21 cellular contexts compared by ENCODE assay signal in the genomic region with DNA sequence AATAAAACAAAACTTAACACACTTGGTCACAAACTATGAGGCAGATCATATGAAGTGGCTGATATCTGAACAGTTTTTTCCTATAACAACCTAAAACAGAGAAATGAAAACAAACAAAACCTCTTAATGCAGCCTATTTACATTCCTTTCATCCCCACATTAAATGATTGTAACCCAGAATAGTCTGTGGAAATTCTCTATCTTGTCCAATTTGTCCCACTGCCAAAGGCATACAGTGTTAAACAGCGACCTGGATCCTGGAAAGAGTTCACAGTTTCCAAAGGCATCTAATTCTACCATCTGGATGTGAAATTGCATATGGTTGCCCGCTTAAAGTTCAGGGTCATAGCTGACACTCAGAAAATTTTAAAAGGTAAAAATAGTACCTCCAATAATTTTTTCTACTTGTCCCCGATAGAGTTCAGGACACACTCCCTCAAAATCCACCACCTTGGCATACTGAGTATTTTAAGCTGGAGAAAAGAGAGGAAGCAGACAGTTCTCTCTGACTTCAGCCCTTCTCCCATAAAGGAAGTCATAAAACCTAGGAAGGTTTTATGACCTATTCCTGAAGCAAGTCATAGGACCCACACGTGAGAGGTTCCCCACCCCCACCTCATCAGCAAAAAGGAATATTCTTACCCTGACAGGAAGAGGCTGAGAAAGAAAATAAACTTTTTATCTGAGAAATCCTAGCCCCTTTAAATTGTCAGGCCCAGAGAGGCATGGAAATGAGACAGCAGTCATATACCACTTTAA.
A peak's percentile ranks its signal among the peaks of the same experiment; 100 is the strongest.
DNase-seq lines count a peak whose midpoint lies in the region; ATAC-seq, FAIRE-seq and TF ChIP-seq lines count a peak whose summit lies in the region.
"Had no signal": no experiment of that assay in that cellular context is flagged by ENCODE, and none has a peak within 500 bp of the region (broad histone marks: within the 10 kb centered on the region; RNA-seq: fewer than 3 reads in every experiment).

No MANE protein-coding gene starts in this region.

- H3K36me3 ChIP-seq in A673 (ENCODE audit: insufficient read depth, low read length, poor library complexity, severe bottlenecking) (no peaks in the 10 kb centered on the region), endothelial cell of umbilical vein (ENCODE audit: control insufficient read depth in 2 of 2, extremely low read depth in 1 of 2, insufficient read depth in 2 of 2, low read length in 2 of 2) (no peaks in the 10 kb centered on the region), mucosa of descending colon (ENCODE audit: low read depth) (no peaks in the 10 kb centered on the region)

- FAIRE-seq in endothelial cell of umbilical vein (lab: Jason Lieb, UNC), result no peak
- FAIRE-seq: GM12891 had no signal

- no TSS peak for BruUV-seq in A673 (replicated peaks; lab: Mats Ljungman, UMichigan)
- BruUV-seq in endothelial cell of umbilical vein (replicated peaks; lab: Mats Ljungman, UMichigan), result no TSS peak

- peak; percentile 80 for ATAC-seq in mucosa of descending colon
- no peak for ATAC-seq in GM19395 (IDR thresholded peaks at IDR 0.05; ENCODE audit: unreplicated experiment)
- no peak for ATAC-seq in foreskin keratinocyte
- ATAC-seq: PC-3 had no signal

- no peak overlapping the region for H3K4me3 ChIP-seq in A673 (ENCODE audit: low read depth, low read length, poor library complexity, severe bottlenecking)
- no peak overlapping the region for H3K4me3 ChIP-seq in endothelial cell of umbilical vein (replicated peaks in 1 of 3; ENCODE audit: insufficient read depth in 1 of 3, low read depth in 1 of 3, low read length in 3 of 3)
- H3K4me3 ChIP-seq in mucosa of descending colon, result no peak overlapping the region

- H4K20me1 ChIP-seq in endothelial cell of umbilical vein (replicated peaks; ENCODE audit: control insufficient read depth, extremely low read depth, insufficient read depth, low read length), result no peaks in the 10 kb centered on the region

- H3K27ac ChIP-seq in A673 (ENCODE audit: low read depth, low read length, poor library complexity, severe bottlenecking), result no peak overlapping the region
- H3K27ac ChIP-seq in endothelial cell of umbilical vein (ENCODE audit: insufficient read depth, low read depth, low read length), result no peak overlapping the region
- H3K27ac ChIP-seq in foreskin keratinocyte, result no peak overlapping the region
- H3K27ac ChIP-seq: 22Rv1, C4-2B had no signal

- H3K79me2 ChIP-seq in endothelial cell of umbilical vein (ENCODE audit: control insufficient read depth, insufficient read depth, low read length), result no peaks in the 10 kb centered on the region

- no peak overlapping the region for H2AFZ ChIP-seq in endothelial cell of umbilical vein (ENCODE audit: low read depth, low read length)

- POLR2A ChIA-PET in A673 (lab: Charles Lee; ENCODE audit: low non-redundant PET), result no interaction called here
- POLR2A ChIA-PET in endothelial cell of umbilical vein (lab: Charles Lee), result no interaction called here

- H3K27me3 ChIP-seq in A673 (replicated peaks; ENCODE audit: insufficient read depth, low read depth, low read length, poor library complexity) (no peaks in the 10 kb centered on the region), endothelial cell of umbilical vein (ENCODE audit: control insufficient read depth in 2 of 2, insufficient read depth in 2 of 2, low read length in 2 of 2) (no peaks in the 10 kb centered on the region), foreskin keratinocyte (peaks cover 2% of the 10 kb centered on the region)

- no peak for TF ChIP-seq CTCF in A673 (conservative IDR thresholded peaks at IDR 0.05; ENCODE audit: low read depth, low read length)
- no peak for TF ChIP-seq CTCF in endothelial cell of umbilical vein (IDR thresholded peaks at IDR 0.05; ENCODE audit: extremely low read depth in 1 of 2, insufficient read depth in 1 of 2, low read depth in 1 of 2, low read length in 2 of 2)
- no peak for TF ChIP-seq CTCF in mucosa of descending colon (IDR thresholded peaks at IDR 0.05)
- no peak for TF ChIP-seq CTCF in foreskin keratinocyte (conservative IDR thresholded peaks at IDR 0.05)

- no peak overlapping the region for H3K9ac ChIP-seq in endothelial cell of umbilical vein (replicated peaks; ENCODE audit: extremely low read depth, insufficient read depth, low read length)

- intact Hi-C loops in A673 (cut with micrococcal nuclease; ENCODE audit: unreplicated experiment) (no loop called here), endothelial cell of umbilical vein (cut with micrococcal nuclease) (no loop called here), mucosa of descending colon (cut with DNase I, micrococcal nuclease) (no loop called here)

- dilution Hi-C loops in endothelial cell of umbilical vein (cut with MboI; ENCODE audit: extremely low pct_ligation_motif_present, low sequenced_read_pairs), result no loop called here

- no peak for TF ChIP-seq POLR2A in endothelial cell of umbilical vein (IDR thresholded peaks at IDR 0.05; ENCODE audit: low read depth, low read length)

- DNase-seq in A673 (ENCODE audit: low spot score) (peak; percentile 18), LoVo (ENCODE audit: low spot score) (peak; percentile 2), endothelial cell of umbilical vein (ENCODE audit: low read depth, low spot score) (peak; percentile 41), mucosa of descending colon (peak in 1 of 3 donors; percentile 19), NOMO-1 treated with DMSO at 0.1 percent for 48 hours (lab: John Stamatoyannopoulos, UW; ENCODE audit: unreplicated experiment) (no peak), foreskin keratinocyte (no peak)
- no peak for DNase-seq in activated CD8-positive, alpha-beta memory T cell treated with anti-CD3 and anti-CD28 coated beads, Interleukin-2, amount 50 U/mL, for 4 hours
- DNase-seq: COR-L47; DMS153; H9; IMR-90; NCI-H1436; NCI-H2081; NCI-H345; NCI-H526 treated with DMSO at 0.1 percent for 48 hours; NK-92 treated with Interleukin-12 subunit alpha and Interleukin-12 subunit beta, amount 100 ng/mL, for 24 hours; PC-3 had no signal

- H3K4me1 ChIP-seq in A673 (ENCODE audit: insufficient read depth, low read length, poor library complexity, severe bottlenecking) (no peaks in the 10 kb centered on the region), endothelial cell of umbilical vein (ENCODE audit: control insufficient read depth, extremely low read depth, insufficient read depth, low read length) (no peaks in the 10 kb centered on the region), mucosa of descending colon (ENCODE audit: low read depth) (no peaks in the 10 kb centered on the region), foreskin keratinocyte (no peaks in the 10 kb centered on the region)

- H3K9me3 ChIP-seq in A673 (ENCODE audit: low read depth, low read length, poor library complexity, severe bottlenecking), result no peaks in the 10 kb centered on the region
- no peaks in the 10 kb centered on the region for H3K9me3 ChIP-seq in endothelial cell of umbilical vein (replicated peaks; ENCODE audit: control insufficient read depth, insufficient read depth, low read length)
- H3K9me3 ChIP-seq in mucosa of descending colon, result no peaks in the 10 kb centered on the region

- CTCF ChIA-PET in A673 (lab: Charles Lee), result no interaction called here
- CTCF ChIA-PET in endothelial cell of umbilical vein (lab: Charles Lee), result interaction anchor here (0.8 to 1.6 kb wide), 3 partner anchors 10 to 173 kb away, joined by 3 read pairs; no protein-coding TSS in a partner anchor

- no peak overlapping the region for H3K4me2 ChIP-seq in endothelial cell of umbilical vein (ENCODE audit: insufficient read depth, low read length)

- H3K9me1 ChIP-seq in endothelial cell of umbilical vein (replicated peaks; ENCODE audit: control insufficient read depth, extremely low read depth, insufficient read depth, low read length), result no peaks in the 10 kb centered on the region

TF ChIP-seq in endothelial cell of umbilical vein, 7 proteins besides CTCF, POLR2A, EP300 and RAD21:
- TF ChIP-seq EZH2 (IDR thresholded peaks at IDR 0.05; ENCODE audit: borderline replicate concordance, low read depth, low read length, severe bottlenecking) (no peak), FOS (IDR thresholded peaks at IDR 0.05; ENCODE audit: borderline replicate concordance, insufficient read depth, low read length) (no peak), MYC (IDR thresholded peaks at IDR 0.05; ENCODE audit: low read depth, low read length) (no peak), MAX (IDR thresholded peaks at IDR 0.05; ENCODE audit: insufficient read depth, insufficient read length) (no peak), POLR2AphosphoS5 (IDR thresholded peaks at IDR 0.05; ENCODE audit: insufficient read depth, low read depth, low read length) (no peak), JUN (IDR thresholded peaks at IDR 0.05; ENCODE audit: borderline replicate concordance, insufficient read depth, insufficient read length, low read depth) (no peak)

Comparison
In these comparisons a context has a peak if more than half of its experiments do, and no peak if none do; other contexts are left out.
1. DNase-seq: peak in A673 (single experiment), LoVo (single experiment) and endothelial cell of umbilical vein (single experiment); none in NOMO-1 treated with DMSO at 0.1 percent for 48 hours (single experiment), foreskin keratinocyte (0 of 2) and activated CD8-positive, alpha-beta memory T cell treated with anti-CD3 and anti-CD28 coated beads, Interleukin-2, amount 50 U/mL, for 4 hours (single experiment).